11 cellular contexts compared by ENCODE assay signal in genomic region chr6:17869010-17869752, GRCh38.
DNase-seq lines count a peak whose midpoint lies in the region; ATAC-seq and TF ChIP-seq lines count a peak whose summit lies in the region.
"Had no signal": no experiment of that assay in that cellular context is flagged by ENCODE, and none has a peak within 500 bp of the region (broad histone marks: within the 10 kb centered on the region; RNA-seq: fewer than 3 reads in every experiment).

No MANE protein-coding gene starts in this region.

- 92 to 95% methylated on average over 6 of the region's 6 CpGs for WGBS in endodermal cell (ENCODE audit: insufficient coverage in 1 of 2, insufficient read length in 1 of 2), 2 experiments

- peak overlapping the region in 4 of 7 donors; percentile 38 to 73 (median 48) for H3K27ac Mint-ChIP-seq in CD14-positive monocyte
- H3K27ac Mint-ChIP-seq in endodermal cell = peak overlapping the region; percentile 31
- peak overlapping the region; percentile 87 for H3K27ac Mint-ChIP-seq in mesothelial cell of epicardium
- H3K27ac Mint-ChIP-seq: CD4-positive, alpha-beta memory T cell had no signal

- H3K9me3 Mint-ChIP-seq in CD14-positive monocyte (no peaks in the 10 kb centered on the region), endodermal cell (no peaks in the 10 kb centered on the region), mesothelial cell of epicardium (no peaks in the 10 kb centered on the region)
- H3K9me3 Mint-ChIP-seq: CD4-positive, alpha-beta memory T cell; naive B cell had no signal

- no peak overlapping the region for H3K9ac ChIP-seq in endodermal cell (ENCODE audit: extremely low read depth, low read length, poor library complexity, severe bottlenecking)

- H3K4me1 Mint-ChIP-seq in CD14-positive monocyte (peaks cover 11% of the 10 kb centered on the region), endodermal cell (peaks cover 9% of the 10 kb centered on the region), mesothelial cell of epicardium (peaks cover 67% of the 10 kb centered on the region)
- H3K4me1 Mint-ChIP-seq: CD4-positive, alpha-beta memory T cell had no signal

- H3K27me3 ChIP-seq in endodermal cell (ENCODE audit: control insufficient read depth, insufficient read depth, low read length, poor library complexity, severe bottlenecking) = no peaks in the 10 kb centered on the region

- peak overlapping the region; percentile 27 to 73 for H3K4me3 Mint-ChIP-seq in CD14-positive monocyte
- no peak overlapping the region for H3K4me3 Mint-ChIP-seq in endodermal cell
- peak overlapping the region; percentile 27 for H3K4me3 Mint-ChIP-seq in mesothelial cell of epicardium
- H3K4me3 Mint-ChIP-seq: CD4-positive, alpha-beta memory T cell had no signal

- intact Hi-C loops in CD14-positive monocyte (cut with micrococcal nuclease) = no loop called here

- H3K36me3 Mint-ChIP-seq in CD14-positive monocyte (peaks cover 25 to 48% of the 10 kb centered on the region in 2 donors), endodermal cell (ENCODE audit: low read depth) (peaks cover 4% of the 10 kb centered on the region), mesothelial cell of epicardium (no peaks in the 10 kb centered on the region)
- H3K36me3 Mint-ChIP-seq: CD4-positive, alpha-beta memory T cell; naive B cell had no signal

- H3K27me3 Mint-ChIP-seq in CD14-positive monocyte (ENCODE audit: low read depth in 3 of 3) = no peaks in the 10 kb centered on the region
- H3K27me3 Mint-ChIP-seq in endodermal cell (ENCODE audit: insufficient read depth) = no peaks in the 10 kb centered on the region
- no peaks in the 10 kb centered on the region for H3K27me3 Mint-ChIP-seq in mesothelial cell of epicardium (ENCODE audit: low read depth)
- H3K27me3 Mint-ChIP-seq: naive B cell had no signal

- H3K9me3 ChIP-seq in endodermal cell (ENCODE audit: control insufficient read depth, low read length) = no peaks in the 10 kb centered on the region

- no peak for TF ChIP-seq CTCF in CD14-positive monocyte (IDR thresholded peaks at IDR 0.05)
- TF ChIP-seq CTCF in endodermal cell (conservative IDR thresholded peaks at IDR 0.05) = no peak
- no peak for TF ChIP-seq CTCF in mesothelial cell of epicardium (IDR thresholded peaks at IDR 0.05; ENCODE audit: unreplicated experiment)

- no peaks in the 10 kb centered on the region for H3K4me1 ChIP-seq in endodermal cell (ENCODE audit: control insufficient read depth, insufficient read depth, low read length)

- no peak overlapping the region for H3K27ac ChIP-seq in endodermal cell (ENCODE audit: low read depth, low read length)

- H3K36me3 ChIP-seq in endodermal cell (ENCODE audit: control insufficient read depth, insufficient read depth, low read length) = peaks cover 15% of the 10 kb centered on the region

- ATAC-seq in HG02938 (IDR thresholded peaks at IDR 0.05; ENCODE audit: unreplicated experiment) (no peak), HG03565 (IDR thresholded peaks at IDR 0.05; ENCODE audit: unreplicated experiment) (no peak), HG03280 (IDR thresholded peaks at IDR 0.05; ENCODE audit: unreplicated experiment) (no peak)

- no peak overlapping the region for H3K4me3 ChIP-seq in endodermal cell (ENCODE audit: low read length)

- no peak for DNase-seq in CD14-positive monocyte (ENCODE audit: low spot score)
- peak; percentile 84 for DNase-seq in NCI-H82 (lab: John Stamatoyannopoulos, UW)
- DNase-seq in endodermal cell = no peak
- no peak for DNase-seq in mesothelial cell of epicardium (ENCODE audit: low spot score in 2 of 2, unreplicated experiment in 2 of 2)
- DNase-seq in activated CD4-positive, alpha-beta T cell treated with anti-CD3 and anti-CD28 coated beads for 1 hour = no peak
- DNase-seq: activated CD4-positive, alpha-beta T cell treated with anti-CD3 and anti-CD28 coated beads, Interleukin-2, amount 50 U/mL, for 1 hour; CD4-positive, alpha-beta memory T cell; naive B cell had no signal

Comparison
In these comparisons a context has a peak if more than half of its experiments do, and no peak if none do; other contexts are left out.
1. H3K27ac Mint-ChIP-seq: peak in every context shown above with its lines; median percentile 87 in mesothelial cell of epicardium; 48 in CD14-positive monocyte; 31 in endodermal cell.